ENCODE assay signal across 30 cellular contexts in genomic region chr3:38964646-38965045, GRCh38.
"Had no signal": no experiment of that assay in that cellular context is flagged by ENCODE, and none has a peak within 500 bp of the region (broad histone marks: within the 10 kb centered on the region; RNA-seq: fewer than 3 reads in every experiment).

No MANE protein-coding gene starts in this region.

- ATAC-seq: activated CD4-positive, CD25-positive, alpha-beta regulatory T cell treated with anti-CD3 and anti-CD28 coated beads, Interleukin-2, amount 50 U/mL, for 24 hours; activated CD8-positive, alpha-beta T cell treated with anti-CD3 and anti-CD28 coated beads for 36 hours; activated T-cell treated with anti-CD3 and anti-CD28 coated beads, Interleukin-2, amount 50 U/mL, for 4 hours; activated T-helper 17 cell treated with anti-CD3 and anti-CD28 coated beads, Interleukin-2, amount 50 U/mL, for 72 hours; esophagus mucosa; gastroesophageal sphincter; heart right ventricle; T-helper 17 cell had no signal

- H3K4me3 Mint-ChIP-seq: activated B cell treated with CpG ODN at 0.5 μM for 24 hours; activated CD8-positive, alpha-beta T cell treated with anti-CD3 and anti-CD28 coated beads for 36 hours; activated naive CD8-positive, alpha-beta T cell; activated T-cell treated with anti-CD3 and anti-CD28 coated beads, Interleukin-2, amount 50 U/mL, for 4 hours; activated T-helper 17 cell treated with anti-CD3 and anti-CD28 coated beads, Interleukin-2, amount 50 U/mL, for 72 hours; central memory CD8-positive, alpha-beta T cell; dendritic cell treated with granulocyte-macrophage colony-stimulating factor and Interleukin-4, amounts not matched to agents 40 ng/mL and 50 ng/mL, for 4 days; endodermal cell; T-helper 17 cell; T-helper 2 cell treated with Interferon-gamma antibody and Interleukin-4, amounts not matched to agents 5 μg/mL and 100 μg/mL, for 36 hours had no signal

- H3K27ac Mint-ChIP-seq: activated B cell treated with CpG ODN at 0.5 μM for 24 hours; activated CD8-positive, alpha-beta T cell treated with anti-CD3 and anti-CD28 coated beads for 36 hours; activated naive CD8-positive, alpha-beta T cell; activated T-helper 17 cell treated with anti-CD3 and anti-CD28 coated beads, Interleukin-2, amount 50 U/mL, for 72 hours; dendritic cell treated with granulocyte-macrophage colony-stimulating factor and Interleukin-4, amounts not matched to agents 40 ng/mL and 50 ng/mL, for 4 days; endodermal cell; T-helper 17 cell; T-helper 2 cell treated with Interferon-gamma antibody and Interleukin-4, amounts not matched to agents 5 μg/mL and 100 μg/mL, for 36 hours had no signal

- H3K4me1 Mint-ChIP-seq: activated T-helper 17 cell treated with anti-CD3 and anti-CD28 coated beads, Interleukin-2, amount 50 U/mL, for 72 hours; central memory CD8-positive, alpha-beta T cell had no signal

- DNase-seq: activated B cell treated with CpG ODN at 0.5 μM for 24 hours; activated CD4-positive, alpha-beta T cell treated with anti-CD3 and anti-CD28 coated beads for 48 hours; activated CD4-positive, alpha-beta T cell treated with anti-CD3 and anti-CD28 coated beads, Interleukin-2, amount 50 U/mL, for 4 hours; activated CD8-positive, alpha-beta memory T cell treated with anti-CD3 and anti-CD28 coated beads for 24 hours; activated CD8-positive, alpha-beta T cell treated with anti-CD3 and anti-CD28 coated beads for 36 hours; activated effector memory CD4-positive, alpha-beta T cell treated with Interleukin-2 at 50 U/mL for 16 hours; activated gamma-delta T cell treated with Interleukin-2 at 50 U/mL for 16 hours; activated naive CD4-positive, alpha-beta T cell treated with anti-CD3 and anti-CD28 coated beads, Interleukin-2, amount 50 U/mL, for 16 hours; activated naive CD4-positive, alpha-beta T cell treated with Interleukin-2 at 50 U/mL for 16 hours; activated T-cell treated with anti-CD3 and anti-CD28 coated beads, Interleukin-2, amount 50 U/mL, for 4 hours; amniotic stem cell; anterior cingulate cortex; brain microvascular endothelial cell; dorsolateral prefrontal cortex; effector memory CD4-positive, alpha-beta T cell; endodermal cell; foreskin melanocyte; heart right ventricle; T-helper 1 cell; T-helper 17 cell; T1000; WERI-Rb-1 had no signal

- H3K9me3 Mint-ChIP-seq: activated B cell treated with CpG ODN at 0.5 μM for 24 hours; activated CD8-positive, alpha-beta T cell treated with anti-CD3 and anti-CD28 coated beads for 36 hours; activated T-cell treated with anti-CD3 and anti-CD28 coated beads, Interleukin-2, amount 50 U/mL, for 4 hours; activated T-helper 17 cell treated with anti-CD3 and anti-CD28 coated beads, Interleukin-2, amount 50 U/mL, for 72 hours; central memory CD8-positive, alpha-beta T cell; dendritic cell treated with granulocyte-macrophage colony-stimulating factor and Interleukin-4, amounts not matched to agents 40 ng/mL and 50 ng/mL, for 4 days; endodermal cell; T-helper 2 cell treated with Interferon-gamma antibody and Interleukin-4, amounts not matched to agents 5 μg/mL and 100 μg/mL, for 36 hours had no signal

- H3K36me3 Mint-ChIP-seq: activated naive CD8-positive, alpha-beta T cell had no signal

- H3K27me3 Mint-ChIP-seq: central memory CD8-positive, alpha-beta T cell had no signal
